In genomic region chr1:234725177-234726132, GRCh38 we compare ENCODE assay signal across 8 cellular contexts.
A peak's percentile ranks its signal among the peaks of the same experiment; 100 is the strongest.
DNase-seq lines count a peak whose midpoint lies in the region; ATAC-seq and TF ChIP-seq lines count a peak whose summit lies in the region.

No MANE protein-coding gene starts in this region.

- H3K4me3 ChIP-seq in tibial artery, result peak overlapping the region in 1 of 2 donors; percentile 34

- H3K27ac ChIP-seq in tibial artery, result peak overlapping the region; percentile 87 to 93

- no peaks in the 10 kb centered on the region for H3K9me3 Mint-ChIP-seq in activated CD4-positive, alpha-beta T cell treated with anti-CD3 and anti-CD28 coated beads for 36 hours (ENCODE audit: low read depth)
- H3K9me3 Mint-ChIP-seq in activated CD4-positive, alpha-beta T cell treated with anti-CD3 and anti-CD28 coated beads, Interleukin-2, amount 10 ng/mL, durations not matched to agents 7 days and 5 days, result no peaks in the 10 kb centered on the region
- no peaks in the 10 kb centered on the region for H3K9me3 Mint-ChIP-seq in natural killer cell treated with Interleukin-12 subunit alpha and Interleukin-12 subunit beta and Interleukin-15 and Interleukin-18, amount 100 ng/mL, for 72 hours

- CTCF ChIA-PET in activated CD4-positive, alpha-beta T cell treated with anti-CD3 and anti-CD28 coated beads for 36 hours (lab: Charles Lee), result interaction anchor here (0.7 to 1.3 kb wide), 6 partner anchors 50 to 230 kb away, joined by 3 to 5 read pairs (median 3); no protein-coding TSS in a partner anchor
- CTCF ChIA-PET in activated CD4-positive, alpha-beta T cell treated with anti-CD3 and anti-CD28 coated beads, Interleukin-2, amount 10 ng/mL, durations not matched to agents 7 days and 5 days (lab: Charles Lee), result interaction anchor here (0.6 to 1.9 kb wide), 12 partner anchors 9 to 358 kb away, joined by 3 to 7 read pairs (median 4); no protein-coding TSS in a partner anchor

- peak; percentile 78 for DNase-seq in activated CD4-positive, alpha-beta T cell treated with anti-CD3 and anti-CD28 coated beads for 36 hours
- no peak for DNase-seq in activated CD4-positive, alpha-beta T cell treated with anti-CD3 and anti-CD28 coated beads for 1 hour
- DNase-seq in activated CD4-positive, alpha-beta T cell treated with anti-CD3 and anti-CD28 coated beads, Interleukin-2, amount 10 ng/mL, durations not matched to agents 7 days and 5 days, result peak; percentile 68
- DNase-seq in effector CD4-positive, alpha-beta T cell, result peak; percentile 33
- DNase-seq in natural killer cell treated with Interleukin-12 subunit alpha and Interleukin-12 subunit beta and Interleukin-15 and Interleukin-18, amount 100 ng/mL, for 72 hours (ENCODE audit: low spot score), result peak; percentile 61
- DNase-seq in tibial artery (no peak), glomerular visceral epithelial cell (ENCODE audit: extremely low spot score) (no peak)

- H3K27ac Mint-ChIP-seq in activated CD4-positive, alpha-beta T cell treated with anti-CD3 and anti-CD28 coated beads for 36 hours, result peak overlapping the region; percentile 97
- peak overlapping the region; percentile 95 for H3K27ac Mint-ChIP-seq in activated CD4-positive, alpha-beta T cell treated with anti-CD3 and anti-CD28 coated beads, Interleukin-2, amount 10 ng/mL, durations not matched to agents 7 days and 5 days
- peak overlapping the region; percentile 97 to 99 for H3K27ac Mint-ChIP-seq in natural killer cell treated with Interleukin-12 subunit alpha and Interleukin-12 subunit beta and Interleukin-15 and Interleukin-18, amount 100 ng/mL, for 72 hours

- H3K4me1 Mint-ChIP-seq in activated CD4-positive, alpha-beta T cell treated with anti-CD3 and anti-CD28 coated beads for 36 hours, result peaks cover 83% of the 10 kb centered on the region
- H3K4me1 Mint-ChIP-seq in activated CD4-positive, alpha-beta T cell treated with anti-CD3 and anti-CD28 coated beads, Interleukin-2, amount 10 ng/mL, durations not matched to agents 7 days and 5 days, result peaks cover 93% of the 10 kb centered on the region
- H3K4me1 Mint-ChIP-seq in natural killer cell treated with Interleukin-12 subunit alpha and Interleukin-12 subunit beta and Interleukin-15 and Interleukin-18, amount 100 ng/mL, for 72 hours (ENCODE audit: low read depth in 2 of 2), result peaks cover 58 to 64% of the 10 kb centered on the region in 2 donors

- H3K4me1 ChIP-seq in tibial artery, result peaks cover 0 to 69% (median 63%) of the 10 kb centered on the region in 4 donors

- no peaks in the 10 kb centered on the region for H3K27me3 ChIP-seq in tibial artery

- intact Hi-C loops in activated CD4-positive, alpha-beta T cell treated with anti-CD3 and anti-CD28 coated beads for 36 hours (cut with DNase I, micrococcal nuclease), result loop anchor here in 1 of 2 experiments (1.0 to 2.0 kb wide), 2 partner anchors 118 to 351 kb away; no protein-coding TSS in a partner anchor
- intact Hi-C loops in tibial artery (cut with DNase I; ENCODE audit: low total_unique reads), result loop anchor here (5.0 kb wide), 1 partner anchor 357 kb away; no protein-coding TSS in a partner anchor

- H3K9me3 ChIP-seq in tibial artery, result no peaks in the 10 kb centered on the region

- POLR2A ChIA-PET in activated CD4-positive, alpha-beta T cell treated with anti-CD3 and anti-CD28 coated beads for 36 hours (lab: Charles Lee), result interaction anchor here (0.7 to 2.1 kb wide), 3 partner anchors 115 to 286 kb away, joined by 3 to 8 read pairs (median 5); partner anchors contain the start of gene IRF2BP2
- POLR2A ChIA-PET in activated CD4-positive, alpha-beta T cell treated with anti-CD3 and anti-CD28 coated beads, Interleukin-2, amount 10 ng/mL, durations not matched to agents 7 days and 5 days (lab: Charles Lee), result interaction anchor here (0.6 to 0.7 kb wide), 3 partner anchors 114 to 124 kb away, joined by 3 to 15 read pairs (median 3); no protein-coding TSS in a partner anchor

- no peak for TF ChIP-seq CTCF in tibial artery (IDR thresholded peaks at IDR 0.05)

- peak; percentile 43 for ATAC-seq in activated CD4-positive, alpha-beta T cell treated with anti-CD3 and anti-CD28 coated beads for 36 hours
- peak in 1 of 2 donors; percentile 63 for ATAC-seq in natural killer cell treated with Interleukin-12 subunit alpha and Interleukin-12 subunit beta and Interleukin-15 and Interleukin-18, amount 100 ng/mL, for 72 hours
- no peak for ATAC-seq in HG03196 (IDR thresholded peaks at IDR 0.05; ENCODE audit: unreplicated experiment)

- peak overlapping the region; percentile 64 for H3K4me3 Mint-ChIP-seq in activated CD4-positive, alpha-beta T cell treated with anti-CD3 and anti-CD28 coated beads for 36 hours
- peak overlapping the region; percentile 60 for H3K4me3 Mint-ChIP-seq in activated CD4-positive, alpha-beta T cell treated with anti-CD3 and anti-CD28 coated beads, Interleukin-2, amount 10 ng/mL, durations not matched to agents 7 days and 5 days
- H3K4me3 Mint-ChIP-seq in natural killer cell treated with Interleukin-12 subunit alpha and Interleukin-12 subunit beta and Interleukin-15 and Interleukin-18, amount 100 ng/mL, for 72 hours, result peak overlapping the region; percentile 85

- H3K36me3 ChIP-seq in tibial artery, result no peaks in the 10 kb centered on the region

- H3K27me3 Mint-ChIP-seq in activated CD4-positive, alpha-beta T cell treated with anti-CD3 and anti-CD28 coated beads for 36 hours, result no peaks in the 10 kb centered on the region
- no peaks in the 10 kb centered on the region for H3K27me3 Mint-ChIP-seq in activated CD4-positive, alpha-beta T cell treated with anti-CD3 and anti-CD28 coated beads, Interleukin-2, amount 10 ng/mL, durations not matched to agents 7 days and 5 days
- H3K27me3 Mint-ChIP-seq in natural killer cell treated with Interleukin-12 subunit alpha and Interleukin-12 subunit beta and Interleukin-15 and Interleukin-18, amount 100 ng/mL, for 72 hours, result no peaks in the 10 kb centered on the region

- H3K36me3 Mint-ChIP-seq in activated CD4-positive, alpha-beta T cell treated with anti-CD3 and anti-CD28 coated beads for 36 hours (ENCODE audit: low read depth), result peaks cover 2% of the 10 kb centered on the region
- peaks cover 2% of the 10 kb centered on the region for H3K36me3 Mint-ChIP-seq in activated CD4-positive, alpha-beta T cell treated with anti-CD3 and anti-CD28 coated beads, Interleukin-2, amount 10 ng/mL, durations not matched to agents 7 days and 5 days (ENCODE audit: low read depth)
- no peaks in the 10 kb centered on the region for H3K36me3 Mint-ChIP-seq in natural killer cell treated with Interleukin-12 subunit alpha and Interleukin-12 subunit beta and Interleukin-15 and Interleukin-18, amount 100 ng/mL, for 72 hours

Comparison
In these comparisons a context has a peak if more than half of its experiments do, and no peak if none do; other contexts are left out.
1. DNase-seq: peak in activated CD4-positive, alpha-beta T cell treated with anti-CD3 and anti-CD28 coated beads for 36 hours (single experiment), activated CD4-positive, alpha-beta T cell treated with anti-CD3 and anti-CD28 coated beads, Interleukin-2, amount 10 ng/mL, durations not matched to agents 7 days and 5 days (single experiment), effector CD4-positive, alpha-beta T cell (single experiment) and natural killer cell treated with Interleukin-12 subunit alpha and Interleukin-12 subunit beta and Interleukin-15 and Interleukin-18, amount 100 ng/mL, for 72 hours (single experiment); none in activated CD4-positive, alpha-beta T cell treated with anti-CD3 and anti-CD28 coated beads for 1 hour (single experiment), tibial artery (0 of 2) and glomerular visceral epithelial cell (single experiment).
2. Peak in every context shown above with its lines, with median percentiles within 50 percentile points of each other: H3K27ac Mint-ChIP-seq and H3K4me3 Mint-ChIP-seq.